22 cellular contexts compared by ENCODE assay signal in genomic region chr7:1494447-1494846, GRCh38.
"Had no signal": no experiment of that assay in that cellular context is flagged by ENCODE, and none has a peak within 500 bp of the region (broad histone marks: within the 10 kb centered on the region; RNA-seq: fewer than 3 reads in every experiment).

No MANE protein-coding gene starts in this region.

- ATAC-seq: foreskin keratinocyte; gastroesophageal sphincter; heart right ventricle; left ventricle myocardium superior; lower lobe of right lung; natural killer cell; right cardiac atrium; stimulated activated naive B cell treated with anti-CD40 and anti-IgM and Interleukin-4, amounts not matched to agents 10 μg/mL and 1 μg/mL and 100 μg/mL, for 72 hours; stimulated activated naive CD8-positive, alpha-beta T cell treated with anti-CD3 and anti-CD28 coated beads, Interleukin-15, amount 100 ng/mL, for 72 hours had no signal

- H3K4me3 ChIP-seq: colonic mucosa, esophagus muscularis mucosa, gastroesophageal sphincter, heart right ventricle, lower lobe of right lung, prostate gland, skin epidermis, spleen, thyroid gland had no signal

- DNase-seq: colonic mucosa; effector memory CD4-positive, alpha-beta T cell; foreskin keratinocyte; glutamatergic neuron; heart right ventricle; hippocampal formation; immature natural killer cell; left ventricle myocardium superior; lower lobe of right lung; natural killer cell; spleen; stimulated activated CD4-positive, alpha-beta T cell treated with anti-CD3 and anti-CD28 coated beads, Interleukin-4, amount 100 ng/mL, for 4 hours; stimulated activated naive B cell treated with anti-CD40 and anti-IgM and Interleukin-4, amounts not matched to agents 10 μg/mL and 1 μg/mL and 100 μg/mL, for 72 hours; stimulated activated naive CD8-positive, alpha-beta T cell treated with anti-CD3 and anti-CD28 coated beads, Interleukin-15, amount 100 ng/mL, for 72 hours; thyroid gland; trophoblast cell had no signal

- H3K27me3 ChIP-seq: colonic mucosa, esophagus muscularis mucosa, foreskin keratinocyte, gastroesophageal sphincter, heart right ventricle, spleen, thyroid gland had no signal

- H3K27ac ChIP-seq: colonic mucosa, esophagus muscularis mucosa, foreskin keratinocyte, gastroesophageal sphincter, heart right ventricle, lower lobe of right lung, parathyroid adenoma, prostate gland, skin epidermis, spleen, thyroid gland had no signal
